In genomic region chr7:362416-363096, GRCh38 we compare ENCODE assay signal across 8 cellular contexts.
DNase-seq lines count a peak whose midpoint lies in the region; ATAC-seq and TF ChIP-seq lines count a peak whose summit lies in the region.

No MANE protein-coding gene starts in this region.

- peaks cover 11% of the 10 kb centered on the region for H3K36me3 Mint-ChIP-seq in natural killer cell
- H3K36me3 Mint-ChIP-seq in GM23338 (ENCODE audit: low read depth): peaks cover 3% of the 10 kb centered on the region; the same call in 2 of the 3 replicates

- intact Hi-C loops in natural killer cell (cut with micrococcal nuclease): no loop called here

- H3K27ac Mint-ChIP-seq in natural killer cell (peak overlapping the region; percentile 79 to 96), GM23338 (no peak overlapping the region)

- H3K36me3 ChIP-seq in GM23338 (ENCODE audit: insufficient read depth): no peaks in the 10 kb centered on the region

- no peak for TF ChIP-seq CTCF in AG10803 (conservative IDR thresholded peaks at IDR 0.05; ENCODE audit: low read length)
- no peak for TF ChIP-seq CTCF in choroid plexus epithelial cell (conservative IDR thresholded peaks at IDR 0.05; ENCODE audit: low read depth, low read length)
- TF ChIP-seq CTCF in natural killer cell (IDR thresholded peaks at IDR 0.05): no peak
- no peak for TF ChIP-seq CTCF in GM23338 (conservative IDR thresholded peaks at IDR 0.05; ENCODE audit: low read depth in 2 of 2)

- H3K79me2 ChIP-seq in GM23338 (replicated peaks; ENCODE audit: insufficient read depth): no peaks in the 10 kb centered on the region

- peaks cover 3 to 4% of the 10 kb centered on the region in 2 donors for H3K9me3 Mint-ChIP-seq in natural killer cell
- no peaks in the 10 kb centered on the region; the same call in 2 of the 3 replicates for H3K9me3 Mint-ChIP-seq in GM23338

- no peaks in the 10 kb centered on the region for H3K27me3 ChIP-seq in GM23338 (ENCODE audit: insufficient read depth)

- ATAC-seq in natural killer cell (peak; percentile 43 to 72 (median 66)), GM23338 (no peak)

- peaks cover 24 to 30% of the 10 kb centered on the region in 2 donors for H3K27me3 Mint-ChIP-seq in natural killer cell (ENCODE audit: low read depth in 2 of 2)
- H3K27me3 Mint-ChIP-seq in GM23338 (ENCODE audit: insufficient read depth, low read depth, poor library complexity): no peaks in the 10 kb centered on the region

- H3K4me3 ChIP-seq in AG10803 (ENCODE audit: low read length): peak overlapping the region; percentile 41
- H3K4me3 ChIP-seq in choroid plexus epithelial cell (ENCODE audit: low read depth, low read length): peak overlapping the region; percentile 20
- H3K4me3 ChIP-seq in GM23338: no peak overlapping the region

- DNase-seq in AG10803 (ENCODE audit: low read depth): peak; percentile 13
- peak; percentile 81 for DNase-seq in SW480 (ENCODE audit: low spot score)
- DNase-seq in choroid plexus epithelial cell (ENCODE audit: low read depth): peak; percentile 21
- DNase-seq in natural killer cell: no peak
- no peak for DNase-seq in EL
- DNase-seq in NCI-H1417 treated with DMSO at 0.1 percent for 48 hours (lab: John Stamatoyannopoulos, UW): no peak
- DNase-seq in NCI-H2171 treated with DMSO at 0.1 percent for 48 hours (lab: John Stamatoyannopoulos, UW): no peak
- DNase-seq in GM23338 (ENCODE audit: low spot score): no peak

- H3K4me2 ChIP-seq in GM23338: no peak overlapping the region

- no peak overlapping the region for H3K27ac ChIP-seq in GM23338 (ENCODE audit: low read depth)

- H2AFZ ChIP-seq in GM23338: no peak overlapping the region

- H3K4me3 Mint-ChIP-seq in natural killer cell: peak overlapping the region; percentile 89
- H3K4me3 Mint-ChIP-seq in GM23338: no peak overlapping the region

- no peaks in the 10 kb centered on the region for H3K9me2 ChIP-seq in GM23338 (ENCODE audit: insufficient read depth)

- H3K4me1 ChIP-seq in GM23338 (ENCODE audit: insufficient read depth): 0 out of 2 replicates have a peak, but pooled peaks cover 4% of the 10 kb centered on the region

- peaks cover 35 to 43% of the 10 kb centered on the region in 2 donors for H3K4me1 Mint-ChIP-seq in natural killer cell
- peaks cover 31% of the 10 kb centered on the region for H3K4me1 Mint-ChIP-seq in GM23338

- no peaks in the 10 kb centered on the region for H3F3A ChIP-seq in GM23338 (replicated peaks; ENCODE audit: low read depth)

- H4K20me1 ChIP-seq in GM23338 (replicated peaks; ENCODE audit: insufficient read depth): no peaks in the 10 kb centered on the region

TF ChIP-seq in GM23338, 12 proteins besides CTCF, POLR2A, EP300 and RAD21:
- TF ChIP-seq ZNF331 (CRISPR knock-in tag; IDR thresholded peaks at IDR 0.05; ENCODE audit: low read depth): no peak

Comparison
In these comparisons a context has a peak if more than half of its experiments do, and no peak if none do; other contexts are left out.
1. DNase-seq: peak in AG10803 (single experiment), SW480 (single experiment) and choroid plexus epithelial cell (single experiment); none in natural killer cell (single experiment), EL (single experiment), NCI-H1417 treated with DMSO at 0.1 percent for 48 hours (single experiment), NCI-H2171 treated with DMSO at 0.1 percent for 48 hours (single experiment) and GM23338 (single experiment).